In the genomic region with DNA sequence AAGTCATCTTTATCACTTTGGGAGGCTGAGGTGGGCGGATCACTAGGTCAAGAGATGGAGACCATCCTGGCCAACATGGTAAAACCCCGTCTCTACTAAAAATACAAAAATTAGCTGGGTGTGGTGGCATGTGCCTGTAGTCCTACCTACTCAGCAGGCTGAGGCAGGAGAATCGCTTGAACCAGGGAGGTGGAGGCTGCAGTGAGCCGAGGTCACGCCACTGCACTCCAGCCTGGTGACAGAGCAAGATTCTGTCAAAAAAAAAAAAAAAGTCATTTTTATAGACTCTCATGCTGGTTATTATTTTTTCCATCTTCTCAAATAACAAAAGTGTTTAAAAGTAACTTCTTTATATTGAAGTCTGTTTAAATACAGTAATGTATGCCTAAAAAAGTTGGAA, we compare ENCODE assay signal across 3 cellular contexts. TPM values are rescaled to one million over a fixed set of nuclear protein-coding genes. Genes with fewer than 3 reads are reported as not detected.
"Had no signal": no experiment of that assay in that cellular context is flagged by ENCODE, and none has a peak within 500 bp of the region (broad histone marks: within the 10 kb centered on the region; RNA-seq: fewer than 3 reads in every experiment).

No MANE protein-coding gene starts in this region.

RNA-seq across cellular contexts. Expression of gene GLRB, which starts 17.1 kb away (rescaled TPM):
- total RNA-seq: esophagus mucosa; naive thymus-derived CD8-positive, alpha-beta T cell; spleen had no signal
- polyA plus RNA-seq: naive thymus-derived CD8-positive, alpha-beta T cell had no signal
